ENCODE assay signal across 8 cellular contexts in genomic region chr12:57610553-57611115, GRCh38. TPM values are rescaled to one million over a fixed set of nuclear protein-coding genes. Genes with fewer than 3 reads are reported as not detected.
DNase-seq lines count a peak whose midpoint lies in the region; ATAC-seq and TF ChIP-seq lines count a peak whose summit lies in the region.

No MANE protein-coding gene starts in this region.

- intact Hi-C loops in vagina (cut with DNase I) = no loop called here

- ATAC-seq in GM18511 (IDR thresholded peaks at IDR 0.05; ENCODE audit: unreplicated experiment) = no peak

- no peaks in the 10 kb centered on the region for H3K9me3 ChIP-seq in mesodermal cell (ENCODE audit: control insufficient read depth, low read length)
- no peaks in the 10 kb centered on the region for H3K9me3 ChIP-seq in vagina

- no peaks in the 10 kb centered on the region for H3K27me3 ChIP-seq in vagina

- no peaks in the 10 kb centered on the region for H3K9me3 Mint-ChIP-seq in activated naive CD4-positive, alpha-beta T cell treated with anti-CD3 and anti-CD28 coated beads, Interleukin-2, amount 10 ng/mL, durations not matched to agents 7 days and 5 days

- no peak for TF ChIP-seq CTCF in coronary artery (IDR thresholded peaks at IDR 0.05)
- no peak for TF ChIP-seq CTCF in vagina (IDR thresholded peaks at IDR 0.05)

- peak overlapping the region; percentile 86 for H3K4me3 ChIP-seq in coronary artery
- peak overlapping the region; percentile 54 for H3K4me3 ChIP-seq in mesodermal cell (ENCODE audit: extremely low read depth, insufficient read depth, low read length, poor library complexity, severe bottlenecking)
- H3K4me3 ChIP-seq in vagina = peak overlapping the region; percentile 62 to 63

- peaks cover 2% of the 10 kb centered on the region for H3K36me3 Mint-ChIP-seq in activated naive CD4-positive, alpha-beta T cell treated with anti-CD3 and anti-CD28 coated beads, Interleukin-2, amount 10 ng/mL, durations not matched to agents 7 days and 5 days

- peak overlapping the region; percentile 97 to 98 for H3K27ac ChIP-seq in coronary artery
- peak overlapping the region; percentile 10 for H3K27ac ChIP-seq in mesodermal cell (ENCODE audit: low read depth, low read length, severe bottlenecking)
- H3K27ac ChIP-seq in vagina = peak overlapping the region; percentile 92

- no peak overlapping the region for H3K27ac Mint-ChIP-seq in activated naive CD4-positive, alpha-beta T cell treated with anti-CD3 and anti-CD28 coated beads, Interleukin-2, amount 10 ng/mL, durations not matched to agents 7 days and 5 days

- TF ChIP-seq POLR2A in vagina (IDR thresholded peaks at IDR 0.05) = no peak

- H3K4me3 Mint-ChIP-seq in activated naive CD4-positive, alpha-beta T cell treated with anti-CD3 and anti-CD28 coated beads, Interleukin-2, amount 10 ng/mL, durations not matched to agents 7 days and 5 days = peak overlapping the region; percentile 60

- peaks cover 14% of the 10 kb centered on the region for H3K4me1 Mint-ChIP-seq in activated naive CD4-positive, alpha-beta T cell treated with anti-CD3 and anti-CD28 coated beads, Interleukin-2, amount 10 ng/mL, durations not matched to agents 7 days and 5 days

- DNase-seq in activated naive CD4-positive, alpha-beta T cell treated with anti-CD3 and anti-CD28 coated beads, Interleukin-2, amount 10 ng/mL, durations not matched to agents 7 days and 5 days = no peak
- no peak for DNase-seq in activated naive CD4-positive, alpha-beta T cell treated with Interleukin-2 at 50 U/mL for 16 hours
- DNase-seq in coronary artery (ENCODE audit: low spot score) = peak; percentile 85
- no peak for DNase-seq in vagina (ENCODE audit: extremely low spot score in 2 of 2)
- no peak for DNase-seq in Ammon's horn (ENCODE audit: low spot score)
- DNase-seq in HK-2 (ENCODE audit: unreplicated experiment) = no peak

- H3K36me3 ChIP-seq in mesodermal cell (ENCODE audit: control insufficient read depth, insufficient read depth, low read length) (peaks cover 19% of the 10 kb centered on the region), vagina (peaks cover 0 to 4% of the 10 kb centered on the region in 2 donors)

- peaks cover 15% of the 10 kb centered on the region for H3K4me1 ChIP-seq in mesodermal cell (ENCODE audit: control insufficient read depth, insufficient read depth, low read length, poor library complexity, severe bottlenecking)
- H3K4me1 ChIP-seq in vagina = peaks cover 21% of the 10 kb centered on the region

- peaks cover 80% of the 10 kb centered on the region for H3K27me3 Mint-ChIP-seq in activated naive CD4-positive, alpha-beta T cell treated with anti-CD3 and anti-CD28 coated beads, Interleukin-2, amount 10 ng/mL, durations not matched to agents 7 days and 5 days

- WGBS in mesodermal cell (ENCODE audit: insufficient coverage in 2 of 2), 2 experiments = 3 to 4% methylated on average over 15 to 24 of the region's 30 CpGs

- CTCF ChIA-PET in activated naive CD4-positive, alpha-beta T cell treated with anti-CD3 and anti-CD28 coated beads, Interleukin-2, amount 10 ng/mL, durations not matched to agents 7 days and 5 days (lab: Charles Lee) = interaction anchor here (1.7 to 2.2 kb wide), 2 partner anchors 10 to 17 kb away, joined by 5 to 7 read pairs; no protein-coding TSS in a partner anchor

RNA-seq across cellular contexts. Expression of gene ARHGEF25, which starts 0.6 kb away (rescaled TPM):
- polyA plus RNA-seq in mesodermal cell (2013, experiment 1 of 2) = 36.3 TPM
- 30.7 TPM for polyA plus RNA-seq in mesodermal cell (2013, experiment 2 of 2)
- total RNA-seq in vagina = 28.7 TPM

RNA-seq across cellular contexts. Expression of gene DTX3, which starts 6.0 kb away (rescaled TPM):
- 45.3 TPM for polyA plus RNA-seq in mesodermal cell (2013, experiment 1 of 2)
- 37.5 TPM for polyA plus RNA-seq in mesodermal cell (2013, experiment 2 of 2)
- 22.1 TPM for total RNA-seq in vagina

RNA-seq across cellular contexts. Expression of gene PIP4K2C, which starts 19.6 kb away (rescaled TPM):
- polyA plus RNA-seq in mesodermal cell (2013, experiment 1 of 2) = 17.0 TPM
- polyA plus RNA-seq in mesodermal cell (2013, experiment 2 of 2) = 12.5 TPM
- 16.7 TPM for total RNA-seq in vagina

RNA-seq across cellular contexts. Expression of gene B4GALNT1, which starts 22.4 kb away (rescaled TPM):
- 2.1 TPM for polyA plus RNA-seq in mesodermal cell (2013, experiment 1 of 2)
- 1.3 TPM for polyA plus RNA-seq in mesodermal cell (2013, experiment 2 of 2)
- 7.6 TPM for total RNA-seq in vagina

Comparison
In these comparisons a context has a peak if more than half of its experiments do, and no peak if none do; other contexts are left out.
1. H3K27ac ChIP-seq: peak in every context shown above with its lines; median percentile 98 in coronary artery; 92 in vagina; 10 in mesodermal cell.